ENCODE assay signal across 12 cellular contexts in the genomic region with DNA sequence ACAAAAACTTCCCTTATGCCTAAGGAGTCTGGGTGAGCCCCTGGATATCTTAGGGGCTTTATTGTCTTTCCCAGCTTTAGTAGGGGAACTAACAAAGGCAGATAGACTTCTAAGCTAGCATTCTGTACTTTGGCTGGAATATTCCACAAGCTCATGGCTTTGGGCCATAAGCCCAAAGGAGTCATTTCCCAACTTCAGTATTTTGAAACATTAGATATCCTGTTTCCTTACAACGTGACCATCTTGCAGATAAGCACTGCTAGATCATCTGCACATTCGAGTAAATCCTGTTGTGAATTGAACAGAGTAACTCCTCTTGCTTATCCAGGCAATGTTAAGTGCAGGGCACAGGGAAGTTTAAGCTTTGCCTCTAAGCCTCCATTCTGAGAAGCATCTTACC.
A peak's percentile ranks its signal among the peaks of the same experiment; 100 is the strongest.
DNase-seq lines count a peak whose midpoint lies in the region; ATAC-seq and TF ChIP-seq lines count a peak whose summit lies in the region.
"Had no signal": no experiment of that assay in that cellular context is flagged by ENCODE, and none has a peak within 500 bp of the region (broad histone marks: within the 10 kb centered on the region; RNA-seq: fewer than 3 reads in every experiment).

No MANE protein-coding gene starts in this region.

- H3K4me2 ChIP-seq in parathyroid adenoma (ENCODE audit: low read length), result no peak overlapping the region

- no peaks in the 10 kb centered on the region for H3K9me3 Mint-ChIP-seq in activated T-helper 17 cell treated with anti-CD3 and anti-CD28 coated beads, Interleukin-2, amount 50 U/mL, for 72 hours

- no peak overlapping the region for H3K9ac ChIP-seq in parathyroid adenoma

- H3K4me1 Mint-ChIP-seq in activated T-helper 17 cell treated with anti-CD3 and anti-CD28 coated beads, Interleukin-2, amount 50 U/mL, for 72 hours, result peaks cover 5% of the 10 kb centered on the region

- no peak overlapping the region for H3K4me3 ChIP-seq in AG09309 (ENCODE audit: control insufficient read depth, low read depth, low read length)
- H3K4me3 ChIP-seq in fibroblast of villous mesenchyme (ENCODE audit: low read depth, low read length), result peak overlapping the region; percentile 0
- no peak overlapping the region for H3K4me3 ChIP-seq in parathyroid adenoma (ENCODE audit: low read depth, low read length)

- H3K79me2 ChIP-seq in parathyroid adenoma, result no peaks in the 10 kb centered on the region

- no peak overlapping the region for H2AFZ ChIP-seq in parathyroid adenoma

- DNase-seq in AG09309 (ENCODE audit: low read depth) (peak; percentile 74), RPMI7951 (ENCODE audit: low read depth) (peak; percentile 48), fibroblast of villous mesenchyme (ENCODE audit: low read depth) (peak; percentile 98), posterior cingulate gyrus (no peak), DMS53 (lab: John Stamatoyannopoulos, UW) (no peak)
- DNase-seq: activated gamma-delta T cell, Calu3, NCI-H1694, T-helper 1 cell had no signal

- H3K27me3 ChIP-seq in parathyroid adenoma (ENCODE audit: control insufficient read depth, insufficient read depth, low read length), result no peaks in the 10 kb centered on the region

- H3K9me3 ChIP-seq in parathyroid adenoma (ENCODE audit: control insufficient read depth, low read length), result no peaks in the 10 kb centered on the region

- H3K27me3 Mint-ChIP-seq in activated T-helper 17 cell treated with anti-CD3 and anti-CD28 coated beads, Interleukin-2, amount 50 U/mL, for 72 hours, result no peaks in the 10 kb centered on the region

- intact Hi-C loops in posterior cingulate gyrus (cut with DNase I), result no loop called here

- H3K27ac Mint-ChIP-seq in activated T-helper 17 cell treated with anti-CD3 and anti-CD28 coated beads, Interleukin-2, amount 50 U/mL, for 72 hours, result no peak overlapping the region

- H3K36me3 ChIP-seq in parathyroid adenoma (ENCODE audit: control insufficient read depth, insufficient read depth, low read length), result no peaks in the 10 kb centered on the region

- peak overlapping the region; percentile 62 for H3K27ac ChIP-seq in parathyroid adenoma

- TF ChIP-seq CTCF in AG09309 (IDR thresholded peaks at IDR 0.05; ENCODE audit: control insufficient read depth, insufficient read depth, low read depth, low read length, missing control alignments), result no peak
- TF ChIP-seq CTCF in fibroblast of villous mesenchyme (IDR thresholded peaks at IDR 0.05; ENCODE audit: insufficient read depth, low read depth, low read length), result no peak
- no peak for TF ChIP-seq CTCF in parathyroid adenoma (IDR thresholded peaks at IDR 0.05)

- ATAC-seq in GM19452 (IDR thresholded peaks at IDR 0.05; ENCODE audit: unreplicated experiment), result no peak
- ATAC-seq in activated T-helper 17 cell treated with anti-CD3 and anti-CD28 coated beads, Interleukin-2, amount 50 U/mL, for 72 hours (replicated peaks), result no peak

- H3K36me3 Mint-ChIP-seq in activated T-helper 17 cell treated with anti-CD3 and anti-CD28 coated beads, Interleukin-2, amount 50 U/mL, for 72 hours (ENCODE audit: low read depth), result peaks cover 27% of the 10 kb centered on the region

- H3K4me3 Mint-ChIP-seq in activated T-helper 17 cell treated with anti-CD3 and anti-CD28 coated beads, Interleukin-2, amount 50 U/mL, for 72 hours, result no peak overlapping the region

- peaks cover 29% of the 10 kb centered on the region for H3K4me1 ChIP-seq in parathyroid adenoma

Comparison
In these comparisons a context has a peak if more than half of its experiments do, and no peak if none do; other contexts are left out.
1. DNase-seq: peak in AG09309 (single experiment), RPMI7951 (single experiment) and fibroblast of villous mesenchyme (single experiment); none in posterior cingulate gyrus (0 of 10) and DMS53 (single experiment).